ENCODE assay signal across 18 cellular contexts in genomic region chr2:240140920-240141319, GRCh38. TPM values are rescaled to one million over a fixed set of nuclear protein-coding genes. Genes with fewer than 3 reads are reported as not detected.
"Had no signal": no experiment of that assay in that cellular context is flagged by ENCODE, and none has a peak within 500 bp of the region (broad histone marks: within the 10 kb centered on the region; RNA-seq: fewer than 3 reads in every experiment).

No MANE protein-coding gene starts in this region.

- H3K36me3 Mint-ChIP-seq: brain had no signal

- H3K4me3 ChIP-seq: adrenal gland, smooth muscle cell, transverse colon had no signal

- H3K27me3 ChIP-seq: transverse colon had no signal

- H3K4me3 Mint-ChIP-seq: activated B cell treated with CpG ODN at 0.5 μM for 24 hours; activated CD4-positive, alpha-beta T cell treated with anti-CD3 and anti-CD28 coated beads, Interleukin-2, amount 10 ng/mL, durations not matched to agents 7 days and 5 days; dendritic cell treated with granulocyte-macrophage colony-stimulating factor and Interleukin-4, amounts not matched to agents 40 ng/mL and 50 ng/mL, for 4 days; endodermal cell; nephron progenitor cell; stimulated activated naive B cell treated with anti-CD40 and anti-IgM and Interleukin-4, amounts not matched to agents 10 μg/mL and 1 μg/mL and 100 μg/mL, for 72 hours; T-helper 17 cell had no signal

- H3K27me3 Mint-ChIP-seq: activated CD4-positive, alpha-beta T cell treated with anti-CD3 and anti-CD28 coated beads, Interleukin-2, amount 10 ng/mL, durations not matched to agents 7 days and 5 days had no signal

- H3K79me2 ChIP-seq: parathyroid adenoma had no signal

- H3K4me1 ChIP-seq: adrenal gland, parathyroid adenoma had no signal

- H3K9me3 ChIP-seq: adrenal gland, transverse colon had no signal

- DNase-seq: activated B cell treated with CpG ODN at 0.5 μM for 24 hours; activated CD4-positive, alpha-beta T cell treated with anti-CD3 and anti-CD28 coated beads, Interleukin-2, amount 10 ng/mL, durations not matched to agents 7 days and 5 days; activated CD8-positive, alpha-beta memory T cell treated with anti-CD3 and anti-CD28 coated beads for 24 hours; activated naive CD4-positive, alpha-beta T cell; endodermal cell; nephron progenitor cell; stimulated activated naive B cell treated with anti-CD40 and anti-IgM and Interleukin-4, amounts not matched to agents 10 μg/mL and 1 μg/mL and 100 μg/mL, for 72 hours; T-helper 17 cell; transverse colon had no signal

- H3K9me3 Mint-ChIP-seq: activated B cell treated with CpG ODN at 0.5 μM for 24 hours; activated CD4-positive, alpha-beta T cell treated with anti-CD3 and anti-CD28 coated beads, Interleukin-2, amount 10 ng/mL, durations not matched to agents 7 days and 5 days; brain; dendritic cell treated with granulocyte-macrophage colony-stimulating factor and Interleukin-4, amounts not matched to agents 40 ng/mL and 50 ng/mL, for 4 days; endodermal cell; nephron progenitor cell; stimulated activated naive B cell treated with anti-CD40 and anti-IgM and Interleukin-4, amounts not matched to agents 10 μg/mL and 1 μg/mL and 100 μg/mL, for 72 hours had no signal

- H3K27ac Mint-ChIP-seq: activated B cell treated with CpG ODN at 0.5 μM for 24 hours; activated CD4-positive, alpha-beta T cell treated with anti-CD3 and anti-CD28 coated beads, Interleukin-2, amount 10 ng/mL, durations not matched to agents 7 days and 5 days; dendritic cell treated with granulocyte-macrophage colony-stimulating factor and Interleukin-4, amounts not matched to agents 40 ng/mL and 50 ng/mL, for 4 days; endodermal cell; nephron progenitor cell; stimulated activated naive B cell treated with anti-CD40 and anti-IgM and Interleukin-4, amounts not matched to agents 10 μg/mL and 1 μg/mL and 100 μg/mL, for 72 hours; T-helper 17 cell had no signal

- H3K27ac ChIP-seq: adrenal gland, parathyroid adenoma, transverse colon had no signal

- H3K9ac ChIP-seq: parathyroid adenoma had no signal

- H3K4me2 ChIP-seq: smooth muscle cell had no signal

- ATAC-seq: esophagus mucosa; stimulated activated naive B cell treated with anti-CD40 and anti-IgM and Interleukin-4, amounts not matched to agents 10 μg/mL and 1 μg/mL and 100 μg/mL, for 72 hours; T-helper 17 cell had no signal

- H2AFZ ChIP-seq: parathyroid adenoma had no signal

- H3K36me3 ChIP-seq: adrenal gland, transverse colon had no signal

RNA-seq across cellular contexts. Expression of gene OTOS, which starts 0.5 kb away (rescaled TPM):
- total RNA-seq: activated B cell treated with CpG ODN at 0.5 μM for 24 hours; activated CD4-positive, alpha-beta T cell treated with anti-CD3 and anti-CD28 coated beads, Interleukin-2, amount 10 ng/mL, durations not matched to agents 7 days and 5 days; adrenal gland; endodermal cell; esophagus mucosa; glomerular endothelial cell; mucosa of gallbladder; smooth muscle cell; subcutaneous adipose tissue; T-helper 17 cell; transverse colon had no signal
- polyA plus RNA-seq: adrenal gland, smooth muscle cell had no signal
